8 cellular contexts compared by ENCODE assay signal in genomic region chr3:46923559-46924350, GRCh38. TPM values are rescaled to one million over a fixed set of nuclear protein-coding genes. Genes with fewer than 3 reads are reported as not detected.
DNase-seq lines count a peak whose midpoint lies in the region; ATAC-seq, FAIRE-seq and TF ChIP-seq lines count a peak whose summit lies in the region.

No MANE protein-coding gene starts in this region.

- 37 to 55% (median 45%) methylated on average over 7 to 11 of the region's 11 CpGs for WGBS in stomach, 5 donors

- H3K4me1 ChIP-seq in stomach: peaks cover 35 to 58% (median 52%) of the 10 kb centered on the region in 4 donors

- H3K36me3 ChIP-seq in bronchial epithelial cell (ENCODE audit: control insufficient read depth, insufficient read depth, low read length): peaks cover 56% of the 10 kb centered on the region
- peaks cover 51 to 91% (median 81%) of the 10 kb centered on the region in 4 donors for H3K36me3 ChIP-seq in stomach

- intact Hi-C loops in stomach (cut with DNase I; ENCODE audit: low total_unique reads): loop anchor here (5.0 kb wide), 1 partner anchor 74 kb away; no protein-coding TSS in a partner anchor

- peak; percentile 58 for FAIRE-seq in bronchial epithelial cell (lab: Jason Lieb, UNC)
- no peak for FAIRE-seq in GM12891 (lab: Jason Lieb, UNC)

- peak overlapping the region; percentile 25 to 88 (median 81) for H3K27ac ChIP-seq in stomach

- H3K27me3 ChIP-seq in bronchial epithelial cell (ENCODE audit: control insufficient read depth, insufficient read depth, low read length) (no peaks in the 10 kb centered on the region), stomach (no peaks in the 10 kb centered on the region)

- H3K4me3 ChIP-seq in bronchial epithelial cell (ENCODE audit: low read depth, low read length): no peak overlapping the region
- no peak overlapping the region for H3K4me3 ChIP-seq in stomach

- DNase-seq in NCI-H526 (lab: John Stamatoyannopoulos, UW): peak; percentile 14 to 49
- no peak for DNase-seq in NCI-H526 treated with DMSO at 0.1 percent for 48 hours (lab: John Stamatoyannopoulos, UW)
- no peak for DNase-seq in bronchial epithelial cell (ENCODE audit: low read depth)
- DNase-seq in kidney tubule cell (ENCODE audit: low spot score): peak; percentile 45
- DNase-seq in stomach: peak; percentile 57
- DNase-seq in GM12891 (ENCODE audit: insufficient read length, low spot score): no peak
- no peak for DNase-seq in HCEC 1CT

- ATAC-seq in SK-N-SH treated with all-trans-retinoic acid at 6 μM for 48 hours: peak; percentile 88

- H3K9me3 ChIP-seq in stomach: no peaks in the 10 kb centered on the region

- no peak for TF ChIP-seq EP300 in stomach (IDR thresholded peaks at IDR 0.05)

- peak; percentile 80 for TF ChIP-seq CTCF in bronchial epithelial cell (IDR thresholded peaks at IDR 0.05; ENCODE audit: insufficient read depth, low read length, severe bottlenecking)
- peak in 5 of 7 experiments; percentile 56 to 92 (median 70) for TF ChIP-seq CTCF in stomach (IDR thresholded peaks at IDR 0.05)

- TF ChIP-seq POLR2A in stomach (IDR thresholded peaks at IDR 0.05) (no peak), GM12891 (IDR thresholded peaks at IDR 0.05; ENCODE audit: low read depth, low read length) (no peak)

TF ChIP-seq in SK-N-SH treated with all-trans-retinoic acid at 6 μM for 48 hours, 23 proteins besides CTCF, POLR2A, EP300 and RAD21:
- no peak for TF ChIP-seq ESRRG (CRISPR knock-in tag; IDR thresholded peaks at IDR 0.05)
- no peak for TF ChIP-seq ZNF70 (CRISPR knock-in tag; IDR thresholded peaks at IDR 0.05)

TF ChIP-seq in GM12891, 5 proteins besides CTCF, POLR2A, EP300 and RAD21:
- TF ChIP-seq POLR2AphosphoS5 (IDR thresholded peaks at IDR 0.05; ENCODE audit: low read depth, low read length): no peak
- TF ChIP-seq TAF1 (IDR thresholded peaks at IDR 0.05; ENCODE audit: low read depth, low read length): no peak
- TF ChIP-seq POU2F2 (IDR thresholded peaks at IDR 0.05; ENCODE audit: low read depth, low read length): no peak

RNA-seq across cellular contexts. Expression of gene PTH1R, which starts 46.2 kb away (rescaled TPM):
- total RNA-seq in bronchial epithelial cell (not detected in 2 replicates), stomach (1 to 10 TPM; 2.6 to 4.0 (median 3.5) TPM)
- 10 to 100 TPM in 2 of 3 donors, 1 to 10 TPM in 1; 8.4 to 22.4 (median 20.9) TPM for polyA plus RNA-seq in stomach
- polyA plus RNA-seq in GM12891 (2012; ENCODE audit: low read depth, missing spikeins): 0.06 TPM

RNA-seq across cellular contexts. Expression of gene CCDC12, which starts 52.8 kb away (rescaled TPM):
- 39.2 and 41.9 TPM in 2 replicates for total RNA-seq in bronchial epithelial cell
- total RNA-seq in stomach: 10 to 100 TPM in 4 of 5 donors, 1 to 10 TPM in 1; 2.9 to 55.3 (median 38.4) TPM
- polyA plus RNA-seq in stomach: 10 to 100 TPM; 84.2 to 88.7 (median 84.5) TPM
- 55.8 TPM for polyA plus RNA-seq in GM12891 (2012; ENCODE audit: low read depth, missing spikeins)

RNA-seq across cellular contexts. Expression of gene NBEAL2, which starts 55.7 kb away (rescaled TPM):
- 20.0 and 35.5 TPM in 2 replicates for total RNA-seq in bronchial epithelial cell
- total RNA-seq in stomach: 100 to 1,000 TPM in 4 of 5 donors, 10 to 100 TPM in 1; 50.9 to 653 (median 247) TPM
- polyA plus RNA-seq in stomach: 100 to 1,000 TPM in 1 of 3 donors, 10 to 100 TPM in 2; 35.0 to 193 (median 49.2) TPM
- 53.4 TPM for polyA plus RNA-seq in GM12891 (2012; ENCODE audit: low read depth, missing spikeins)

Comparison
In these comparisons a context has a peak if more than half of its experiments do, and no peak if none do; other contexts are left out.
1. DNase-seq: peak in NCI-H526 (2 of 2), kidney tubule cell (single experiment) and stomach (single experiment); none in NCI-H526 treated with DMSO at 0.1 percent for 48 hours (single experiment), bronchial epithelial cell (single experiment), GM12891 (single experiment) and HCEC 1CT (single experiment).